12 cellular contexts compared by ENCODE assay signal in genomic region chr2:110114801-110115200, GRCh38. TPM values are rescaled to one million over a fixed set of nuclear protein-coding genes. Genes with fewer than 3 reads are reported as not detected.
DNase-seq lines count a peak whose midpoint lies in the region; ATAC-seq and TF ChIP-seq lines count a peak whose summit lies in the region.
"Had no signal": no experiment of that assay in that cellular context is flagged by ENCODE, and none has a peak within 500 bp of the region (broad histone marks: within the 10 kb centered on the region; RNA-seq: fewer than 3 reads in every experiment).

No MANE protein-coding gene starts in this region.

- H3K27ac Mint-ChIP-seq in activated CD4-positive, alpha-beta T cell treated with anti-CD3 and anti-CD28 coated beads, Interleukin-2, amount 10 ng/mL, durations not matched to agents 24 days and 14 days: no peak overlapping the region
- no peak overlapping the region for H3K27ac Mint-ChIP-seq in MCF 10A (ENCODE audit: low read depth, unreplicated experiment)

- peaks cover 51% of the 10 kb centered on the region for H3K27me3 Mint-ChIP-seq in activated CD4-positive, alpha-beta T cell treated with anti-CD3 and anti-CD28 coated beads, Interleukin-2, amount 10 ng/mL, durations not matched to agents 24 days and 14 days
- no peaks in the 10 kb centered on the region for H3K27me3 Mint-ChIP-seq in MCF 10A (ENCODE audit: insufficient read depth, unreplicated experiment)

- no peak for DNase-seq in activated CD4-positive, alpha-beta T cell treated with anti-CD3 and anti-CD28 coated beads, Interleukin-2, amount 10 ng/mL, durations not matched to agents 24 days and 14 days
- no peak for DNase-seq in activated CD4-positive, alpha-beta T cell treated with anti-CD3 and anti-CD28 coated beads, Interleukin-2, amount 50 U/mL, for 4 hours
- DNase-seq in MCF 10A (ENCODE audit: unreplicated experiment) (no peak), lower lobe of right lung (peak; percentile 52), upper lobe of left lung (peak in 1 of 2 donors; percentile 56), omental fat pad (ENCODE audit: low spot score) (no peak), occipital lobe (lab: John Stamatoyannopoulos, UW) (no peak), G401 (ENCODE audit: low spot score) (no peak)
- DNase-seq: ACHN; activated CD4-positive, alpha-beta T cell treated with anti-CD3 and anti-CD28 coated beads for 4 hours; NCI-H1048 had no signal

- H3K27me3 ChIP-seq in lower lobe of right lung (ENCODE audit: low read depth): peaks cover 25% of the 10 kb centered on the region
- H3K27me3 ChIP-seq in upper lobe of left lung: peaks cover 0 to 12% (median under 1%) of the 10 kb centered on the region in 4 donors

- H3K4me1 ChIP-seq in lower lobe of right lung (peaks cover 17% of the 10 kb centered on the region), upper lobe of left lung (peaks cover 15 to 40% (median 20%) of the 10 kb centered on the region in 4 donors)

- H3K4me1 Mint-ChIP-seq in activated CD4-positive, alpha-beta T cell treated with anti-CD3 and anti-CD28 coated beads, Interleukin-2, amount 10 ng/mL, durations not matched to agents 24 days and 14 days: peaks cover 17% of the 10 kb centered on the region
- peaks cover 16% of the 10 kb centered on the region for H3K4me1 Mint-ChIP-seq in MCF 10A (ENCODE audit: insufficient read depth, unreplicated experiment)

- BruUV-seq in MCF 10A (replicated peaks; lab: Mats Ljungman, UMichigan): no TSS peak

- H3K36me3 Mint-ChIP-seq in activated CD4-positive, alpha-beta T cell treated with anti-CD3 and anti-CD28 coated beads, Interleukin-2, amount 10 ng/mL, durations not matched to agents 24 days and 14 days (ENCODE audit: low read depth): no peaks in the 10 kb centered on the region
- H3K36me3 Mint-ChIP-seq in MCF 10A (ENCODE audit: insufficient read depth, unreplicated experiment): no peaks in the 10 kb centered on the region

- in situ Hi-C loops in G401 (cut with HindIII; ENCODE audit: low sequenced_read_pairs): no loop called here

- no peaks in the 10 kb centered on the region for H3K9me3 ChIP-seq in lower lobe of right lung
- no peaks in the 10 kb centered on the region for H3K9me3 ChIP-seq in upper lobe of left lung
- H3K9me3 ChIP-seq: adrenal gland had no signal

- peak overlapping the region; percentile 32 for H3K4me3 Mint-ChIP-seq in activated CD4-positive, alpha-beta T cell treated with anti-CD3 and anti-CD28 coated beads, Interleukin-2, amount 10 ng/mL, durations not matched to agents 24 days and 14 days
- peak overlapping the region; percentile 64 for H3K4me3 Mint-ChIP-seq in MCF 10A (ENCODE audit: unreplicated experiment)

- no peak for TF ChIP-seq POLR2A in upper lobe of left lung (IDR thresholded peaks at IDR 0.05)

- intact Hi-C loops in activated CD4-positive, alpha-beta T cell treated with anti-CD3 and anti-CD28 coated beads, Interleukin-2, amount 10 ng/mL, durations not matched to agents 24 days and 14 days (cut with micrococcal nuclease): loop anchor here (10.0 kb wide), 1 partner anchor 100 kb away; the partner anchor contains the start of gene MTLN
- intact Hi-C loops in MCF 10A (cut with micrococcal nuclease) (no loop called here), lower lobe of right lung (cut with DNase I) (no loop called here)

- no peaks in the 10 kb centered on the region for H3K36me3 ChIP-seq in lower lobe of right lung
- H3K36me3 ChIP-seq in upper lobe of left lung: no peaks in the 10 kb centered on the region
- H3K36me3 ChIP-seq: adrenal gland had no signal

- CTCF ChIA-PET in MCF 10A (lab: Yijun Ruan, JAX): interaction anchor here (1.6 kb wide), 1 partner anchor 42 kb away, joined by 5 read pairs; no protein-coding TSS in a partner anchor

- WGBS in upper lobe of left lung, 2 donors: 72 to 73% methylated on average over 12 to 13 of the region's 13 CpGs

- ATAC-seq in lower lobe of right lung: peak; percentile 50 to 63
- peak; percentile 27 to 68 for ATAC-seq in upper lobe of left lung (ENCODE audit: low FRiP score in 2 of 2)
- ATAC-seq in omental fat pad (ENCODE audit: low FRiP score): no peak

- H3K4me3 ChIP-seq in lower lobe of right lung (peak overlapping the region; percentile 52), upper lobe of left lung (peak overlapping the region; percentile 59 to 65 (median 61))

- H3K27ac ChIP-seq in lower lobe of right lung (peak overlapping the region; percentile 74), upper lobe of left lung (peak overlapping the region; percentile 70 to 94 (median 84))

- TF ChIP-seq CTCF in MCF 10A (IDR thresholded peaks at IDR 0.05; ENCODE audit: unreplicated experiment) (no peak), lower lobe of right lung (IDR thresholded peaks at IDR 0.05) (no peak), upper lobe of left lung (IDR thresholded peaks at IDR 0.05) (no peak), omental fat pad (IDR thresholded peaks at IDR 0.05) (no peak)

- TF ChIP-seq EP300 in upper lobe of left lung (IDR thresholded peaks at IDR 0.05): no peak

- H3K9me3 Mint-ChIP-seq in activated CD4-positive, alpha-beta T cell treated with anti-CD3 and anti-CD28 coated beads, Interleukin-2, amount 10 ng/mL, durations not matched to agents 24 days and 14 days: peaks cover 17% of the 10 kb centered on the region
- H3K9me3 Mint-ChIP-seq in MCF 10A (ENCODE audit: unreplicated experiment): peaks cover 8% of the 10 kb centered on the region

- POLR2A ChIA-PET in MCF 10A (lab: Yijun Ruan, JAX): interaction anchor here (0.6 to 1.4 kb wide), 3 partner anchors 9 to 27 kb away, joined by 3 read pairs; no protein-coding TSS in a partner anchor

RNA-seq across cellular contexts. Expression of gene MALL, which starts 0.8 kb away (rescaled TPM):
- total RNA-seq in activated CD4-positive, alpha-beta T cell treated with anti-CD3 and anti-CD28 coated beads, Interleukin-2, amount 10 ng/mL, durations not matched to agents 24 days and 14 days: 1.2 and 1.8 TPM in 2 replicates
- total RNA-seq in MCF 10A (2022) (0.83 and 1.8 TPM in 2 replicates), lower lobe of right lung (82.7 TPM), upper lobe of left lung (100 to 1,000 TPM in 4 of 6 donors, 10 to 100 TPM in 2; 40.9 to 203 (median 120) TPM), omental fat pad (10 to 100 TPM in 3 of 4 donors, 1 to 10 TPM in 1; 6.7 to 38.5 (median 17.1) TPM), occipital lobe (0.94 TPM)
- total RNA-seq in G401 (2014; rRNA removed; shearing (Covaris generic)): 0.92 and 1.5 TPM in 2 replicates
